Comparison of ENCODE assay signal across 37 cellular contexts in genomic region chr9:20186823-20187222, GRCh38.
"Had no signal": no experiment of that assay in that cellular context is flagged by ENCODE, and none has a peak within 500 bp of the region (broad histone marks: within the 10 kb centered on the region; RNA-seq: fewer than 3 reads in every experiment).

No MANE protein-coding gene starts in this region.

- FAIRE-seq: astrocyte, TTC549 had no signal

- H3K27me3 ChIP-seq: adrenal gland, body of pancreas, brain microvascular endothelial cell, breast epithelium had no signal

- H3K4me1 Mint-ChIP-seq: activated naive CD8-positive, alpha-beta T cell treated with anti-CD3 and anti-CD28 coated beads for 36 hours had no signal

- H3K4me3 Mint-ChIP-seq: activated B cell treated with CpG ODN at 0.5 μM for 24 hours; activated CD4-positive, alpha-beta memory T cell treated with anti-CD3 and anti-CD28 coated beads for 36 hours; activated CD4-positive, alpha-beta T cell treated with anti-CD3 and anti-CD28 coated beads for 36 hours; activated CD8-positive, alpha-beta T cell treated with anti-CD3 and anti-CD28 coated beads for 36 hours; activated naive CD4-positive, alpha-beta T cell treated with anti-CD3 and anti-CD28 coated beads for 36 hours; activated naive CD8-positive, alpha-beta T cell treated with anti-CD3 and anti-CD28 coated beads for 36 hours; activated T-cell treated with anti-CD3 and anti-CD28 coated beads, Interleukin-2, amount 50 U/mL, for 4 hours; activated T-cell treated with anti-CD3 and anti-CD28 coated beads, Interleukin-2, amount 50 U/mL, for 72 hours; activated T-helper 1 cell treated with anti-CD3 and anti-CD28 coated beads, Interleukin-12 subunit alpha, Interleukin-12 subunit beta, Interleukin-2, Interleukin-4 antibody, amounts not matched to agents 30 ng/mL and 10 ng/mL and 1 ng/mL, durations not matched to agents 14 hours and 24 hours and 36 hours; activated T-helper 17 cell treated with anti-CD3 and anti-CD28 coated beads, Interleukin-2, amount 50 U/mL, for 72 hours; T-helper 1 cell treated with Interleukin-12 subunit alpha and Interleukin-12 subunit beta and Interleukin-4 antibody, amounts not matched to agents 30 μg/mL and 1 μg/mL, for 36 hours; T-helper 2 cell treated with Interferon-gamma antibody and Interleukin-4, amounts not matched to agents 5 μg/mL and 100 μg/mL, for 36 hours had no signal

- H3K36me3 ChIP-seq: adrenal gland, brain microvascular endothelial cell, breast epithelium had no signal

- H3K9me3 Mint-ChIP-seq: activated B cell treated with CpG ODN at 0.5 μM for 24 hours; activated CD4-positive, alpha-beta memory T cell treated with anti-CD3 and anti-CD28 coated beads for 36 hours; activated CD8-positive, alpha-beta T cell treated with anti-CD3 and anti-CD28 coated beads for 36 hours; activated T-cell treated with anti-CD3 and anti-CD28 coated beads, Interleukin-2, amount 50 U/mL, for 4 hours had no signal

- H3K27me3 Mint-ChIP-seq: activated CD4-positive, alpha-beta T cell treated with anti-CD3 and anti-CD28 coated beads for 36 hours; activated naive CD8-positive, alpha-beta T cell treated with anti-CD3 and anti-CD28 coated beads for 36 hours had no signal

- ATAC-seq: activated CD4-positive, alpha-beta T cell treated with anti-CD3 and anti-CD28 coated beads for 36 hours; activated CD8-positive, alpha-beta T cell treated with anti-CD3 and anti-CD28 coated beads for 36 hours; activated naive CD4-positive, alpha-beta T cell treated with anti-CD3 and anti-CD28 coated beads, Interleukin-2, amount 50 U/mL, for 72 hours; activated T-cell treated with anti-CD3 and anti-CD28 coated beads, Interleukin-2, amount 50 U/mL, for 4 hours; activated T-cell treated with anti-CD3 and anti-CD28 coated beads, Interleukin-2, amount 50 U/mL, for 72 hours; activated T-helper 17 cell treated with anti-CD3 and anti-CD28 coated beads, Interleukin-2, amount 50 U/mL, for 72 hours; body of pancreas had no signal

- H3K9me3 ChIP-seq: adrenal gland, body of pancreas, breast epithelium had no signal

- H3K36me3 Mint-ChIP-seq: activated CD4-positive, alpha-beta memory T cell treated with anti-CD3 and anti-CD28 coated beads for 36 hours; activated naive CD8-positive, alpha-beta T cell treated with anti-CD3 and anti-CD28 coated beads for 36 hours had no signal

- H3K27ac Mint-ChIP-seq: activated B cell treated with CpG ODN at 0.5 μM for 24 hours; activated CD4-positive, alpha-beta memory T cell treated with anti-CD3 and anti-CD28 coated beads for 36 hours; activated CD4-positive, alpha-beta T cell treated with anti-CD3 and anti-CD28 coated beads for 36 hours; activated CD8-positive, alpha-beta T cell treated with anti-CD3 and anti-CD28 coated beads for 36 hours; activated naive CD4-positive, alpha-beta T cell treated with anti-CD3 and anti-CD28 coated beads for 36 hours; activated naive CD4-positive, alpha-beta T cell treated with anti-CD3 and anti-CD28 coated beads, Interleukin-2, amount 50 U/mL, for 72 hours; activated naive CD8-positive, alpha-beta T cell treated with anti-CD3 and anti-CD28 coated beads for 36 hours; activated T-cell treated with anti-CD3 and anti-CD28 coated beads, Interleukin-2, amount 50 U/mL, for 72 hours; activated T-helper 1 cell treated with anti-CD3 and anti-CD28 coated beads, Interleukin-12 subunit alpha, Interleukin-12 subunit beta, Interleukin-2, Interleukin-4 antibody, amounts not matched to agents 30 ng/mL and 10 ng/mL and 1 ng/mL, durations not matched to agents 14 hours and 24 hours and 36 hours; activated T-helper 17 cell treated with anti-CD3 and anti-CD28 coated beads, Interleukin-2, amount 50 U/mL, for 72 hours; T-helper 1 cell treated with Interleukin-12 subunit alpha and Interleukin-12 subunit beta and Interleukin-4 antibody, amounts not matched to agents 30 μg/mL and 1 μg/mL, for 36 hours; T-helper 2 cell treated with Interferon-gamma antibody and Interleukin-4, amounts not matched to agents 5 μg/mL and 100 μg/mL, for 36 hours had no signal

- H3K4me1 ChIP-seq: adrenal gland, breast epithelium had no signal

- H3K27ac ChIP-seq: adrenal gland, body of pancreas, brain microvascular endothelial cell, breast epithelium, VCaP had no signal

- H3K4me3 ChIP-seq: adrenal gland, body of pancreas, breast epithelium had no signal

- DNase-seq: activated B cell treated with CpG ODN at 0.5 μM for 24 hours; activated CD4-positive, alpha-beta memory T cell treated with anti-CD3 and anti-CD28 coated beads for 36 hours; activated CD4-positive, alpha-beta T cell treated with anti-CD3 and anti-CD28 coated beads for 36 hours; activated CD4-positive, alpha-beta T cell treated with anti-CD3 and anti-CD28 coated beads for 48 hours; activated CD4-positive, alpha-beta T cell treated with anti-CD3 and anti-CD28 coated beads, Interleukin-2, amount 50 U/mL, for 1 hour; activated CD4-positive, alpha-beta T cell treated with anti-CD3 and anti-CD28 coated beads, Interleukin-2, amount 50 U/mL, for 4 hours; activated CD4-positive, CD25-positive, alpha-beta regulatory T cell treated with anti-CD3 and anti-CD28 coated beads, Interleukin-2, amount 50 U/mL, for 72 hours; activated CD8-positive, alpha-beta memory T cell treated with anti-CD3 and anti-CD28 coated beads, Interleukin-2, amount 50 U/mL, for 4 hours; activated CD8-positive, alpha-beta T cell treated with anti-CD3 and anti-CD28 coated beads for 36 hours; activated effector memory CD4-positive, alpha-beta T cell treated with anti-CD3 and anti-CD28 coated beads, Interleukin-2, amount 50 U/mL, for 16 hours; activated gamma-delta T cell treated with Interleukin-2 at 50 U/mL for 16 hours; activated naive CD4-positive, alpha-beta T cell; activated naive CD4-positive, alpha-beta T cell treated with anti-CD3 and anti-CD28 coated beads for 36 hours; activated naive CD4-positive, alpha-beta T cell treated with anti-CD3 and anti-CD28 coated beads, Interleukin-2, amount 50 U/mL, for 16 hours; activated naive CD8-positive, alpha-beta T cell treated with anti-CD3 and anti-CD28 coated beads for 36 hours; activated T-cell treated with anti-CD3 and anti-CD28 coated beads for 4 hours; activated T-cell treated with anti-CD3 and anti-CD28 coated beads, Interleukin-2, amount 50 U/mL, for 1 hour; activated T-cell treated with anti-CD3 and anti-CD28 coated beads, Interleukin-2, amount 50 U/mL, for 4 hours; activated T-cell treated with anti-CD3 and anti-CD28 coated beads, Interleukin-2, amount 50 U/mL, for 72 hours; adrenal gland; amniotic stem cell; aorta; body of pancreas; brain microvascular endothelial cell; central memory CD4-positive, alpha-beta T cell; T-helper 1 cell; T-helper 2 cell; T-helper 9 cell had no signal
